In genomic region chr5:138543730-138544104, GRCh38 we compare ENCODE assay signal across 1 cellular context.
TF ChIP-seq lines count a peak whose summit lies in the region.

No MANE protein-coding gene starts in this region.

TF ChIP-seq in GM12878, 131 proteins besides CTCF, POLR2A, EP300 and RAD21 (continued from another document):
- TF ChIP-seq MLLT1 (IDR thresholded peaks at IDR 0.05) (peak; percentile 62; the same call in 1 of the 2 replicates), CHD2 (IDR thresholded peaks at IDR 0.05; ENCODE audit: borderline replicate concordance, low read depth, low read length) (no peak), FOS (IDR thresholded peaks at IDR 0.05; ENCODE audit: borderline replicate concordance, extremely low read depth, insufficient read length) (no peak), NFYA (IDR thresholded peaks at IDR 0.05; ENCODE audit: borderline replicate concordance, low read depth, low read length) (no peak), FOXM1 (IDR thresholded peaks at IDR 0.05; ENCODE audit: low read depth, low read length) (no peak), NR2C2 (IDR thresholded peaks at IDR 0.05; ENCODE audit: borderline replicate concordance, control insufficient read depth, insufficient read length, low read depth) (no peak), CUX1 (IDR thresholded peaks at IDR 0.05; ENCODE audit: insufficient replicate concordance, low read depth, low read length) (no peak), SMC3 (IDR thresholded peaks at IDR 0.05; ENCODE audit: borderline replicate concordance, low read length) (no peak), KDM1A (IDR thresholded peaks at IDR 0.05; ENCODE audit: borderline replicate concordance) (no peak), LARP7 (IDR thresholded peaks at IDR 0.05) (0 out of 2 replicates have a peak, but pooled peaks have one; percentile 77), ZBTB40 (IDR thresholded peaks at IDR 0.05; ENCODE audit: borderline replicate concordance) (no peak), IKZF1 (conservative IDR thresholded peaks at IDR 0.05) (no peak), ZSCAN29 (IDR thresholded peaks at IDR 0.05) (no peak), RCOR1 (conservative IDR thresholded peaks at IDR 0.05; ENCODE audit: low read depth, low read length) (no peak), MYB (IDR thresholded peaks at IDR 0.05; ENCODE audit: borderline replicate concordance, low read depth, low read length) (no peak), IKZF2 (IDR thresholded peaks at IDR 0.05) (peak in 1 of 2 experiments; percentile 5; a peak in 1 of 4 replicates)
